In genomic region chr10:5814110-5815107, GRCh38 we compare ENCODE assay signal across 8 cellular contexts. TPM values are rescaled to one million over a fixed set of nuclear protein-coding genes. Genes with fewer than 3 reads are reported as not detected.
DNase-seq lines count a peak whose midpoint lies in the region; ATAC-seq and TF ChIP-seq lines count a peak whose summit lies in the region.

No MANE protein-coding gene starts in this region.

- H3K4me1 Mint-ChIP-seq in progenitor cell of endocrine pancreas (ENCODE audit: low read depth), result peaks cover 29% of the 10 kb centered on the region

- peaks cover 32 to 41% (median 39%) of the 10 kb centered on the region in 4 donors for H3K4me1 ChIP-seq in esophagus muscularis mucosa

- no peak for TF ChIP-seq CTCF in esophagus muscularis mucosa (IDR thresholded peaks at IDR 0.05)
- no peak for TF ChIP-seq CTCF in progenitor cell of endocrine pancreas (IDR thresholded peaks at IDR 0.05; ENCODE audit: unreplicated experiment)

- WGBS in esophagus muscularis mucosa, result 30% methylated on average over 11 of the region's 12 CpGs

- no peaks in the 10 kb centered on the region for H3K36me3 Mint-ChIP-seq in progenitor cell of endocrine pancreas (ENCODE audit: insufficient read depth)

- intact Hi-C loops in esophagus muscularis mucosa (cut with DNase I), result loop anchor here (5.0 kb wide), 4 partner anchors 37 to 127 kb away; partner anchors contain the start of gene FBH1

- no peaks in the 10 kb centered on the region for H3K9me3 Mint-ChIP-seq in progenitor cell of endocrine pancreas (ENCODE audit: low read depth)

- TF ChIP-seq POLR2A in Raji (IDR thresholded peaks at IDR 0.05; ENCODE audit: insufficient read depth, low read depth, low read length), result peak; percentile 42; the same call in 1 of the 2 replicates
- no peak for TF ChIP-seq POLR2A in esophagus muscularis mucosa (IDR thresholded peaks at IDR 0.05; ENCODE audit: low read depth)

- no peak for ATAC-seq in HG03280 (IDR thresholded peaks at IDR 0.05; ENCODE audit: unreplicated experiment)

- peak overlapping the region; percentile 82 for H3K4me3 Mint-ChIP-seq in progenitor cell of endocrine pancreas (ENCODE audit: low read depth)

- H3K4me3 ChIP-seq in esophagus muscularis mucosa, result peak overlapping the region; percentile 81 to 100 (median 96)

- H3K27ac Mint-ChIP-seq in progenitor cell of endocrine pancreas, result peak overlapping the region; percentile 95

- H3K27ac ChIP-seq in esophagus muscularis mucosa (replicated peaks in 1 of 4), result peak overlapping the region; percentile 98 to 99 (median 98)

- no peak for TF ChIP-seq EP300 in esophagus muscularis mucosa (IDR thresholded peaks at IDR 0.05)

- H3K36me3 ChIP-seq in esophagus muscularis mucosa, result no peaks in the 10 kb centered on the region

- H3K27me3 ChIP-seq in esophagus muscularis mucosa, result no peaks in the 10 kb centered on the region

- H3K27me3 Mint-ChIP-seq in progenitor cell of endocrine pancreas, result no peaks in the 10 kb centered on the region

- H3K9me3 ChIP-seq in esophagus muscularis mucosa, result no peaks in the 10 kb centered on the region

- peak; percentile 25 for DNase-seq in stimulated activated naive CD4-positive, alpha-beta T cell treated with Interleukin-2 at 50 U/mL for 16 hours (lab: John Stamatoyannopoulos, UW)
- no peak for DNase-seq in stimulated activated naive CD4-positive, alpha-beta T cell (lab: John Stamatoyannopoulos, UW)
- no peak for DNase-seq in esophagus muscularis mucosa (ENCODE audit: extremely low spot score)
- no peak for DNase-seq in progenitor cell of endocrine pancreas (ENCODE audit: low spot score, unreplicated experiment)
- no peak for DNase-seq in globus pallidus (ENCODE audit: low spot score)
- DNase-seq in COLO829 (ENCODE audit: low spot score), result no peak

RNA-seq across cellular contexts. Expression of gene GDI2, which starts 1.2 kb away (rescaled TPM):
- 100 to 1,000 TPM; 194 to 233 (median 210) TPM for total RNA-seq in esophagus muscularis mucosa
- 284 and 287 TPM in 2 replicates for total RNA-seq in progenitor cell of endocrine pancreas
